In genomic region chr12:104354868-104355570, GRCh38 we compare ENCODE assay signal across 1 cellular context.
A peak's percentile ranks its signal among the peaks of the same experiment; 100 is the strongest.
TF ChIP-seq lines count a peak whose summit lies in the region.

No MANE protein-coding gene starts in this region.

TF ChIP-seq in A549, 52 proteins besides CTCF, POLR2A, EP300 and RAD21 (continued from another document):
- TF ChIP-seq BCL3 (IDR thresholded peaks at IDR 0.05) (0 out of 3 replicates have a peak, but pooled peaks have one; percentile 16), MYC (IDR thresholded peaks at IDR 0.05; ENCODE audit: borderline replicate concordance, low read length) (no peak), EHF (CRISPR knock-in tag; IDR thresholded peaks at IDR 0.05) (no peak), JUN (IDR thresholded peaks at IDR 0.05) (no peak; a peak in 1 of 5 replicates)
TF ChIP-seq in A549: peak in this region for 6.
